Comparison of ENCODE assay signal across 12 cellular contexts in genomic region chr6:85792278-85792677, GRCh38.
"Had no signal": no experiment of that assay in that cellular context is flagged by ENCODE, and none has a peak within 500 bp of the region (broad histone marks: within the 10 kb centered on the region; RNA-seq: fewer than 3 reads in every experiment).

No MANE protein-coding gene starts in this region.

- H3K27me3 ChIP-seq: esophagus muscularis mucosa, gastroesophageal sphincter, neutrophil had no signal

- H3K79me2 ChIP-seq: parathyroid adenoma had no signal

- H3K27ac ChIP-seq: esophagus muscularis mucosa, gastroesophageal sphincter, neutrophil, parathyroid adenoma had no signal

- H2AFZ ChIP-seq: parathyroid adenoma had no signal

- H3K4me1 ChIP-seq: esophagus muscularis mucosa, gastroesophageal sphincter, parathyroid adenoma had no signal

- H3K36me3 ChIP-seq: esophagus muscularis mucosa, gastroesophageal sphincter, neutrophil had no signal

- H3K4me3 ChIP-seq: esophagus muscularis mucosa, gastroesophageal sphincter had no signal

- H3K27ac Mint-ChIP-seq: activated naive CD4-positive, alpha-beta T cell treated with anti-CD3 and anti-CD28 coated beads, Interleukin-2, amount 10 ng/mL, durations not matched to agents 7 days and 5 days; activated T-helper 2 cell treated with anti-CD3 and anti-CD28 coated beads, Interferon-gamma antibody, Interleukin-2, Interleukin-4, amounts not matched to agents 10 μg/mL and 5 μg/mL and 100 μg/mL, durations not matched to agents 14 hours and 24 hours and 36 hours; naive thymus-derived CD4-positive, alpha-beta T cell; stimulated activated memory B cell treated with anti-CD40 and anti-IgM and Interleukin-4, amounts not matched to agents 10 μg/mL and 1 μg/mL and 100 μg/mL, for 72 hours had no signal

- H3K27me3 Mint-ChIP-seq: activated naive CD4-positive, alpha-beta T cell treated with anti-CD3 and anti-CD28 coated beads, Interleukin-2, amount 10 ng/mL, durations not matched to agents 7 days and 5 days; stimulated activated memory B cell treated with anti-CD40 and anti-IgM and Interleukin-4, amounts not matched to agents 10 μg/mL and 1 μg/mL and 100 μg/mL, for 72 hours had no signal

- DNase-seq: activated CD4-positive, alpha-beta T cell treated with anti-CD3 and anti-CD28 coated beads, Interleukin-2, amount 50 U/mL, for 1 hour; activated naive CD4-positive, alpha-beta T cell treated with anti-CD3 and anti-CD28 coated beads, Interleukin-2, amount 10 ng/mL, durations not matched to agents 7 days and 5 days; naive thymus-derived CD4-positive, alpha-beta T cell; T-helper 9 cell had no signal

- H3K9me3 ChIP-seq: neutrophil had no signal

- H3K4me1 Mint-ChIP-seq: activated naive CD4-positive, alpha-beta T cell treated with anti-CD3 and anti-CD28 coated beads, Interleukin-2, amount 10 ng/mL, durations not matched to agents 7 days and 5 days; naive thymus-derived CD4-positive, alpha-beta T cell; stimulated activated memory B cell treated with anti-CD40 and anti-IgM and Interleukin-4, amounts not matched to agents 10 μg/mL and 1 μg/mL and 100 μg/mL, for 72 hours had no signal

- H3K36me3 Mint-ChIP-seq: activated naive CD4-positive, alpha-beta T cell treated with anti-CD3 and anti-CD28 coated beads, Interleukin-2, amount 10 ng/mL, durations not matched to agents 7 days and 5 days; stimulated activated memory B cell treated with anti-CD40 and anti-IgM and Interleukin-4, amounts not matched to agents 10 μg/mL and 1 μg/mL and 100 μg/mL, for 72 hours had no signal

- H3K9ac ChIP-seq: parathyroid adenoma had no signal

- H3K9me3 Mint-ChIP-seq: activated naive CD4-positive, alpha-beta T cell treated with anti-CD3 and anti-CD28 coated beads, Interleukin-2, amount 10 ng/mL, durations not matched to agents 7 days and 5 days; activated T-helper 2 cell treated with anti-CD3 and anti-CD28 coated beads, Interferon-gamma antibody, Interleukin-2, Interleukin-4, amounts not matched to agents 10 μg/mL and 5 μg/mL and 100 μg/mL, durations not matched to agents 14 hours and 24 hours and 36 hours had no signal

- H3K4me3 Mint-ChIP-seq: activated naive CD4-positive, alpha-beta T cell treated with anti-CD3 and anti-CD28 coated beads, Interleukin-2, amount 10 ng/mL, durations not matched to agents 7 days and 5 days; naive thymus-derived CD4-positive, alpha-beta T cell; stimulated activated memory B cell treated with anti-CD40 and anti-IgM and Interleukin-4, amounts not matched to agents 10 μg/mL and 1 μg/mL and 100 μg/mL, for 72 hours had no signal

- ATAC-seq: activated CD4-positive, CD25-positive, alpha-beta regulatory T cell treated with anti-CD3 and anti-CD28 coated beads, Interleukin-2, amount 50 U/mL, for 24 hours; gastroesophageal sphincter; left lobe of liver; naive thymus-derived CD4-positive, alpha-beta T cell; stimulated activated memory B cell treated with anti-CD40 and anti-IgM and Interleukin-4, amounts not matched to agents 10 μg/mL and 1 μg/mL and 100 μg/mL, for 72 hours had no signal
